18 cellular contexts compared by ENCODE assay signal in the genomic region with DNA sequence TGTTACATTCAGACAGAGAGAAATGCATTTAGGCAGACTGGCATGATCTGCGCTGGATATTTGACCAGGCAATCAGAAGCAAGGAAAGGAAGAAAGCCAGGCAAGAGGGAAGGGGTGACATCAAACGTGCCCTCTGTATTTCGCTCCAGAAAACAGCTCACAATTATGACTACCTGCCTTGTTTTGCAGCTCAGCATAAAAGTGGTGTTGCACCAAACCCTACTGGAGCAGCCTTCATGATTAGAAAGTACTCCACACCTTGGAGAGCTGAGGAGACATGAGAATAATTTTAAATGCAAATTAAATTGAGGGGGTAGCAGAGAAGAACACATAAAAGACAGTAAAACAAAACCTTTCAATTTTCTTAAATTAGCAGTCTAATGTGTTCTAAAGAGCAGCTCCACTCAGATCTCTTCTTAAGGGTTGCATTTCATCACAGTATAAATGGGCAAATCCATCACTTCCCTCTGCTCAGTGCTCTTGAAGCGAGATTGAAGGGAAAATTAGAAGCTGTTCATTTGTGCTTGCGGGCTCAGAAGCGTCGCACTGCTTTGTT. TPM values are rescaled to one million over a fixed set of nuclear protein-coding genes. Genes with fewer than 3 reads are reported as not detected.
A peak's percentile ranks its signal among the peaks of the same experiment; 100 is the strongest.
DNase-seq lines count a peak whose midpoint lies in the region; ATAC-seq, FAIRE-seq and TF ChIP-seq lines count a peak whose summit lies in the region.
"Had no signal": no experiment of that assay in that cellular context is flagged by ENCODE, and none has a peak within 500 bp of the region (broad histone marks: within the 10 kb centered on the region; RNA-seq: fewer than 3 reads in every experiment).

Gene PHACTR1 (plus strand): TSS at position 470 of the 556 bp plus-strand sequence.

- in situ Hi-C loops in gastrocnemius medialis (cut with MboI; ENCODE audit: low sequenced_read_pairs in 4 of 4): no loop called here

- TF ChIP-seq RAD21 in A549 (conservative IDR thresholded peaks at IDR 0.05 in 1 of 2, IDR thresholded peaks at IDR 0.05 in 1 of 2): no peak

- no peak within 1 kb of the TSS for H3K4me3 ChIP-seq in A549
- H3K4me3 ChIP-seq in mesodermal cell (ENCODE audit: extremely low read depth, insufficient read depth, low read length, poor library complexity, severe bottlenecking): no peak within 1 kb of the TSS
- H3K4me3 ChIP-seq in gastrocnemius medialis: no peak within 1 kb of the TSS
- H3K4me3 ChIP-seq: HAP-1, psoas muscle had no signal

- TF ChIP-seq CTCF in A549 (IDR thresholded peaks at IDR 0.05) (no peak), glutamatergic neuron (IDR thresholded peaks at IDR 0.05; ENCODE audit: partially characterized antibody, unreplicated experiment) (no peak), gastrocnemius medialis (IDR thresholded peaks at IDR 0.05 in 4 of 5, conservative IDR thresholded peaks at IDR 0.05 in 1 of 5) (no peak)

- no peak for TF ChIP-seq EP300 in A549 (IDR thresholded peaks at IDR 0.05)

- H3K9me3 Mint-ChIP-seq in glutamatergic neuron (ENCODE audit: unreplicated experiment): no peaks in the 10 kb centered on the region

- ATAC-seq in A549 (no peak), gastrocnemius medialis (no peak)
- ATAC-seq: psoas muscle had no signal

- H3K27ac ChIP-seq in A549 (no peak within 1 kb of the TSS), mesodermal cell (ENCODE audit: low read depth, low read length, severe bottlenecking) (peak within 1 kb of the TSS; percentile 50), gastrocnemius medialis (no peak within 1 kb of the TSS)
- H3K27ac ChIP-seq: HL-60, psoas muscle, VCaP had no signal

- DNase-seq in A549 (ENCODE audit: low read depth in 1 of 2, low spot score in 1 of 2): no peak
- peak; percentile 39 for DNase-seq in NCI-H2227 treated with DMSO at 0.1 percent for 48 hours (lab: John Stamatoyannopoulos, UW)
- DNase-seq in glutamatergic neuron: no peak
- no peak for DNase-seq in NOMO-1 treated with DMSO at 0.1 percent for 48 hours (lab: John Stamatoyannopoulos, UW; ENCODE audit: unreplicated experiment)
- DNase-seq in gastrocnemius medialis: no peak
- DNase-seq in NCI-H187 (lab: John Stamatoyannopoulos, UW): no peak
- no peak for DNase-seq in NCI-H1105 (lab: John Stamatoyannopoulos, UW)
- DNase-seq: activated effector memory CD4-positive, alpha-beta T cell treated with Interleukin-2 at 50 U/mL for 16 hours; Karpas-422; NCI-H1694 treated with DMSO at 0.1 percent for 48 hours; NCI-H69; psoas muscle; SW 1271 had no signal

- H3K27ac Mint-ChIP-seq in glutamatergic neuron (ENCODE audit: unreplicated experiment): no peak within 1 kb of the TSS

- H3K4me3 Mint-ChIP-seq in glutamatergic neuron (ENCODE audit: unreplicated experiment): no peak within 1 kb of the TSS

- no peaks in the 10 kb centered on the region for H3K9me3 ChIP-seq in A549
- no peaks in the 10 kb centered on the region for H3K9me3 ChIP-seq in mesodermal cell (ENCODE audit: control insufficient read depth, low read length)
- H3K9me3 ChIP-seq in gastrocnemius medialis: no peaks in the 10 kb centered on the region
- H3K9me3 ChIP-seq: HAP-1, psoas muscle had no signal

- FAIRE-seq in A549 (lab: Jason Lieb, UNC): no peak
- FAIRE-seq: RCC 7860 had no signal

- H3K36me3 ChIP-seq in mesodermal cell (ENCODE audit: control insufficient read depth, insufficient read depth, low read length) (no peaks in the 10 kb centered on the region), gastrocnemius medialis (no peaks in the 10 kb centered on the region)
- H3K36me3 ChIP-seq: HAP-1 had no signal

- H3K4me1 ChIP-seq in A549: no peaks in the 10 kb centered on the region
- peaks cover 3% of the 10 kb centered on the region for H3K4me1 ChIP-seq in mesodermal cell (ENCODE audit: control insufficient read depth, insufficient read depth, low read length, poor library complexity, severe bottlenecking)
- H3K4me1 ChIP-seq in gastrocnemius medialis: no peaks in the 10 kb centered on the region
- H3K4me1 ChIP-seq: HAP-1, psoas muscle had no signal

- H3K36me3 Mint-ChIP-seq in glutamatergic neuron (ENCODE audit: unreplicated experiment): no peaks in the 10 kb centered on the region

- H3K4me2 ChIP-seq in A549: peak within 1 kb of the TSS; percentile 23

- CTCF ChIA-PET in A549 (lab: Yijun Ruan, JAX): no interaction called here

- H3K27me3 Mint-ChIP-seq in glutamatergic neuron (ENCODE audit: unreplicated experiment): peaks cover 2% of the 10 kb centered on the region

- intact Hi-C loops in gastrocnemius medialis (cut with DNase I; ENCODE audit: low total_unique reads): no loop called here

- WGBS in A549 (ENCODE audit: missing lambda C conversion rate): 43% methylated on average over 7 of the region's 7 CpGs
- 80 to 89% methylated on average over 7 of the region's 7 CpGs for WGBS in mesodermal cell (ENCODE audit: insufficient coverage in 2 of 2), 2 experiments

- TF ChIP-seq POLR2A in A549 (IDR thresholded peaks at IDR 0.05; ENCODE audit: low read length): no peak
- TF ChIP-seq POLR2A in gastrocnemius medialis (IDR thresholded peaks at IDR 0.05): no peak

- H3K27me3 ChIP-seq in gastrocnemius medialis: peaks cover 0 to 3% (median 0%) of the 10 kb centered on the region in 3 donors

- POLR2A ChIA-PET in A549 (lab: Yijun Ruan, JAX): no interaction called here

- H3K4me1 Mint-ChIP-seq in glutamatergic neuron (ENCODE audit: low read depth, unreplicated experiment): no peaks in the 10 kb centered on the region

TF ChIP-seq in A549, 52 proteins besides CTCF, POLR2A, EP300 and RAD21 (continues in another document):
- TF ChIP-seq CEBPB (IDR thresholded peaks at IDR 0.05): no peak
- TF ChIP-seq RARB (CRISPR knock-in tag; IDR thresholded peaks at IDR 0.05): no peak
- TF ChIP-seq TP53 (CRISPR knock-in tag; IDR thresholded peaks at IDR 0.05): no peak
- TF ChIP-seq HMGXB4 (CRISPR knock-in tag; IDR thresholded peaks at IDR 0.05; ENCODE audit: borderline replicate concordance): no peak
- no peak for TF ChIP-seq MAZ (IDR thresholded peaks at IDR 0.05; ENCODE audit: borderline replicate concordance, low read depth, low read length)
- no peak for TF ChIP-seq HDAC2 (IDR thresholded peaks at IDR 0.05)
- no peak for TF ChIP-seq NFE2L2 (conservative IDR thresholded peaks at IDR 0.05; ENCODE audit: low read length)
- no peak for TF ChIP-seq ELK1 (IDR thresholded peaks at IDR 0.05; ENCODE audit: low read depth, low read length)
- TF ChIP-seq CHD4 (IDR thresholded peaks at IDR 0.05; ENCODE audit: borderline replicate concordance): no peak
- no peak for TF ChIP-seq SREBF2 (IDR thresholded peaks at IDR 0.05)
- TF ChIP-seq, protein P1, sequence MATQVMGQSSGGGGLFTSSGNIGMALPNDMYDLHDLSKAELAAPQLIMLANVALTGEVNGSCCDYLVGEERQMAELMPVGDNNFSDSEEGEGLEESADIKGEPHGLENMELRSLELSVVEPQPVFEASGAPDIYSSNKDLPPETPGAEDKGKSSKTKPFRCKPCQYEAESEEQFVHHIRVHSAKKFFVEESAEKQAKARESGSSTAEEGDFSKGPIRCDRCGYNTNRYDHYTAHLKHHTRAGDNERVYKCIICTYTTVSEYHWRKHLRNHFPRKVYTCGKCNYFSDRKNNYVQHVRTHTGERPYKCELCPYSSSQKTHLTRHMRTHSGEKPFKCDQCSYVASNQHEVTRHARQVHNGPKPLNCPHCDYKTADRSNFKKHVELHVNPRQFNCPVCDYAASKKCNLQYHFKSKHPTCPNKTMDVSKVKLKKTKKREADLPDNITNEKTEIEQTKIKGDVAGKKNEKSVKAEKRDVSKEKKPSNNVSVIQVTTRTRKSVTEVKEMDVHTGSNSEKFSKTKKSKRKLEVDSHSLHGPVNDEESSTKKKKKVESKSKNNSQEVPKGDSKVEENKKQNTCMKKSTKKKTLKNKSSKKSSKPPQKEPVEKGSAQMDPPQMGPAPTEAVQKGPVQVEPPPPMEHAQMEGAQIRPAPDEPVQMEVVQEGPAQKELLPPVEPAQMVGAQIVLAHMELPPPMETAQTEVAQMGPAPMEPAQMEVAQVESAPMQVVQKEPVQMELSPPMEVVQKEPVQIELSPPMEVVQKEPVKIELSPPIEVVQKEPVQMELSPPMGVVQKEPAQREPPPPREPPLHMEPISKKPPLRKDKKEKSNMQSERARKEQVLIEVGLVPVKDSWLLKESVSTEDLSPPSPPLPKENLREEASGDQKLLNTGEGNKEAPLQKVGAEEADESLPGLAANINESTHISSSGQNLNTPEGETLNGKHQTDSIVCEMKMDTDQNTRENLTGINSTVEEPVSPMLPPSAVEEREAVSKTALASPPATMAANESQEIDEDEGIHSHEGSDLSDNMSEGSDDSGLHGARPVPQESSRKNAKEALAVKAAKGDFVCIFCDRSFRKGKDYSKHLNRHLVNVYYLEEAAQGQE (IDR thresholded peaks at IDR 0.05): no peak

RNA-seq across cellular contexts. Expression of gene PHACTR1, which starts in this region (rescaled TPM):
- polyA plus RNA-seq in A549 (2011; rRNA removed) (not detected in 2 replicates), A549 (2017; fragmentation: RNase III; extraction: RNeasy Plus Mini Kit Qiagen cat#74134 plus additional on column Dnase treatment) (0.07 TPM in 1 of 3 replicates, not detected in the others)
- polyA plus RNA-seq in A549 (2012; cell fraction: cytosol; rRNA removed): not detected in 2 replicates
- polyA plus RNA-seq in A549 (2012; cell fraction: nucleus; rRNA removed): 0.01 TPM in 1 of 2 replicates, not detected in the other
- not detected in 2 replicates for polyA minus RNA-seq in A549 (2011; rRNA and poly(A)+ RNA removed)
- total RNA-seq in glutamatergic neuron (ENCODE audit: unreplicated experiment) (50.7 TPM), gastrocnemius medialis (under 1 TPM; 0.07 to 0.82 (median 0.21) TPM)
- polyA plus RNA-seq in mesodermal cell (2013, experiment 1 of 2): 6.9 TPM
- polyA plus RNA-seq in mesodermal cell (2013, experiment 2 of 2): 6.4 TPM

Comparison
In these comparisons a context has a peak if more than half of its experiments do, and no peak if none do; other contexts are left out.
1. RNA of gene PHACTR1 (total RNA-seq): 50.7 TPM in glutamatergic neuron (single experiment); 0.07 to 0.82 TPM in gastrocnemius medialis; every median in the first group is over 10 times any median in the second.